In the genomic region with DNA sequence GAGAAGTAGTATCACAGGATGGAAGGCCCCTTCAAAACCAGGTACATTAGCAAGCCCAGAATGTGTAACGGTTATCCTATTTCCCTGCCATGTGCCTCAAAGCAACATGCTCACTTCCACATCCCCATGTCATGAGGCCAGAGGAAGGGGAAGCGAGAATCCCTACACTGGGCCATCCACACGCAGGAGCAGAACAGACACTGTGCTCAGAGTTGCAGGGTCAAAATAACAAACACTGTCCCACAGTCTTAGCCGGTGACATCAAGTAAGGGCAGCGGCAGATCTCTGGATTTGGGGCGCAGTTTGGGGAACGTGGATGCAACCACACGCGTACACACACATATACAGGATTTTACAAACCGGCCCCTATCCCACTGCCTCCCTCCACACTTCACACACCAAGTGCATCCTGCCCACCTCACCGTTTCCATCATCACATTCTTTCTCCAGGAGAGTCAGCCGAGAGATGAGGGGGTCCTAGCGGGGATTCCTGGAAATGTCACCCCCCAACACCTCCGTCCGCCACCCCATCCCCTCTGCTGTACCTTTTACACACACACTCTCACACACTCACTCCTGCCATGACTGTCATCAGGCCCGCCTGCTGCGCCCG, we compare ENCODE assay signal across 8 cellular contexts. TPM values are rescaled to one million over a fixed set of nuclear protein-coding genes. Genes with fewer than 3 reads are reported as not detected.
DNase-seq lines count a peak whose midpoint lies in the region; ATAC-seq and TF ChIP-seq lines count a peak whose summit lies in the region.

No MANE protein-coding gene starts in this region.

- peaks cover 22% of the 10 kb centered on the region for H3K4me1 Mint-ChIP-seq in activated naive CD4-positive, alpha-beta T cell treated with anti-CD3 and anti-CD28 coated beads, Interleukin-2, amount 10 ng/mL, durations not matched to agents 7 days and 5 days

- H3K27ac ChIP-seq in lung (ENCODE audit: low read depth in 1 of 2, low read length in 1 of 2) (no peak overlapping the region), testis (peak overlapping the region; percentile 84 to 86)

- H3K27me3 ChIP-seq in lung (ENCODE audit: control insufficient read depth, insufficient read depth) (no peaks in the 10 kb centered on the region), testis (no peaks in the 10 kb centered on the region)

- no peaks in the 10 kb centered on the region for H3K36me3 Mint-ChIP-seq in activated naive CD4-positive, alpha-beta T cell treated with anti-CD3 and anti-CD28 coated beads, Interleukin-2, amount 10 ng/mL, durations not matched to agents 7 days and 5 days

- H3K4me1 ChIP-seq in lung (ENCODE audit: control insufficient read depth in 2 of 2, insufficient read depth in 2 of 2, low read length in 2 of 2) (peaks cover 0 to 4% of the 10 kb centered on the region in 2 donors), testis (peaks cover 8% of the 10 kb centered on the region)

- ATAC-seq in lung (ENCODE audit: insufficient read depth, low FRiP score) (no peak), GM21367 (IDR thresholded peaks at IDR 0.05; ENCODE audit: unreplicated experiment) (no peak), GM21390 (IDR thresholded peaks at IDR 0.05; ENCODE audit: unreplicated experiment) (no peak)

- TF ChIP-seq CTCF in lung (IDR thresholded peaks at IDR 0.05; ENCODE audit: control extremely low read depth, extremely low read depth) (no peak), testis (IDR thresholded peaks at IDR 0.05) (no peak)

- H3K4me3 Mint-ChIP-seq in activated naive CD4-positive, alpha-beta T cell treated with anti-CD3 and anti-CD28 coated beads, Interleukin-2, amount 10 ng/mL, durations not matched to agents 7 days and 5 days: peak overlapping the region; percentile 57

- peaks cover 31% of the 10 kb centered on the region for H3K27me3 Mint-ChIP-seq in activated naive CD4-positive, alpha-beta T cell treated with anti-CD3 and anti-CD28 coated beads, Interleukin-2, amount 10 ng/mL, durations not matched to agents 7 days and 5 days

- no peak for TF ChIP-seq POLR2A in testis (IDR thresholded peaks at IDR 0.05)

- WGBS in lung, 2 donors: 42 to 47% methylated on average over 18 of the region's 18 CpGs
- 8 to 12% methylated on average over 18 of the region's 18 CpGs for WGBS in testis, 2 donors

- DNase-seq in activated naive CD4-positive, alpha-beta T cell treated with anti-CD3 and anti-CD28 coated beads, Interleukin-2, amount 10 ng/mL, durations not matched to agents 7 days and 5 days: no peak
- DNase-seq in activated naive CD4-positive, alpha-beta T cell treated with Interleukin-2 at 50 U/mL for 16 hours: no peak
- DNase-seq in cerebellar cortex (ENCODE audit: low spot score): peak; percentile 64
- no peak for DNase-seq in lung (ENCODE audit: low spot score)
- DNase-seq in testis: peak; percentile 40
- no peak for DNase-seq in COLO668 (lab: John Stamatoyannopoulos, UW; ENCODE audit: unreplicated experiment)

- no peaks in the 10 kb centered on the region for H3K36me3 ChIP-seq in lung (ENCODE audit: control insufficient read depth in 2 of 2, insufficient read depth in 2 of 2, low read length in 2 of 2)
- H3K36me3 ChIP-seq in testis (ENCODE audit: low read depth, missing control alignments): no peaks in the 10 kb centered on the region

- H3K4me3 ChIP-seq in lung: peak overlapping the region; percentile 67
- peak overlapping the region; percentile 75 to 83 for H3K4me3 ChIP-seq in testis

- H3K9me3 ChIP-seq in lung (ENCODE audit: control insufficient read depth in 2 of 2, insufficient read depth in 1 of 2, low read length in 1 of 2) (no peaks in the 10 kb centered on the region), testis (no peaks in the 10 kb centered on the region)

- CTCF ChIA-PET in activated naive CD4-positive, alpha-beta T cell treated with anti-CD3 and anti-CD28 coated beads, Interleukin-2, amount 10 ng/mL, durations not matched to agents 7 days and 5 days (lab: Charles Lee): interaction anchor here (0.8 to 2.0 kb wide), 4 partner anchors 9 to 208 kb away, joined by 3 to 8 read pairs (median 4); no protein-coding TSS in a partner anchor

- H3K27ac Mint-ChIP-seq in activated naive CD4-positive, alpha-beta T cell treated with anti-CD3 and anti-CD28 coated beads, Interleukin-2, amount 10 ng/mL, durations not matched to agents 7 days and 5 days: no peak overlapping the region

- no peaks in the 10 kb centered on the region for H3K9me3 Mint-ChIP-seq in activated naive CD4-positive, alpha-beta T cell treated with anti-CD3 and anti-CD28 coated beads, Interleukin-2, amount 10 ng/mL, durations not matched to agents 7 days and 5 days

- intact Hi-C loops in testis (cut with DNase I; ENCODE audit: low total_unique reads): no loop called here

RNA-seq across cellular contexts. Expression of a gene that starts 0.8 kb away (rescaled TPM):
- total RNA-seq in lung (1 to 10 TPM; 4.6 to 8.1 TPM), testis (1 to 10 TPM; 7.7 to 9.4 TPM)
- polyA plus RNA-seq in lung (1 to 10 TPM in 1 of 2 donors, under 1 TPM in 1; 0.95 to 1.0 TPM), testis (ENCODE audit: insufficient read depth, low read depth, low replicate concordance) (11.9 TPM)

Comparison
In these comparisons a context has a peak if more than half of its experiments do, and no peak if none do; other contexts are left out.
1. DNase-seq: peak in cerebellar cortex (single experiment) and testis (single experiment); none in activated naive CD4-positive, alpha-beta T cell treated with anti-CD3 and anti-CD28 coated beads, Interleukin-2, amount 10 ng/mL, durations not matched to agents 7 days and 5 days (single experiment), activated naive CD4-positive, alpha-beta T cell treated with Interleukin-2 at 50 U/mL for 16 hours (single experiment), lung (single experiment) and COLO668 (single experiment).
2. H3K27ac ChIP-seq: peak in testis (2 of 2); none in lung (0 of 2).